ENCODE assay signal across 9 cellular contexts in the genomic region with DNA sequence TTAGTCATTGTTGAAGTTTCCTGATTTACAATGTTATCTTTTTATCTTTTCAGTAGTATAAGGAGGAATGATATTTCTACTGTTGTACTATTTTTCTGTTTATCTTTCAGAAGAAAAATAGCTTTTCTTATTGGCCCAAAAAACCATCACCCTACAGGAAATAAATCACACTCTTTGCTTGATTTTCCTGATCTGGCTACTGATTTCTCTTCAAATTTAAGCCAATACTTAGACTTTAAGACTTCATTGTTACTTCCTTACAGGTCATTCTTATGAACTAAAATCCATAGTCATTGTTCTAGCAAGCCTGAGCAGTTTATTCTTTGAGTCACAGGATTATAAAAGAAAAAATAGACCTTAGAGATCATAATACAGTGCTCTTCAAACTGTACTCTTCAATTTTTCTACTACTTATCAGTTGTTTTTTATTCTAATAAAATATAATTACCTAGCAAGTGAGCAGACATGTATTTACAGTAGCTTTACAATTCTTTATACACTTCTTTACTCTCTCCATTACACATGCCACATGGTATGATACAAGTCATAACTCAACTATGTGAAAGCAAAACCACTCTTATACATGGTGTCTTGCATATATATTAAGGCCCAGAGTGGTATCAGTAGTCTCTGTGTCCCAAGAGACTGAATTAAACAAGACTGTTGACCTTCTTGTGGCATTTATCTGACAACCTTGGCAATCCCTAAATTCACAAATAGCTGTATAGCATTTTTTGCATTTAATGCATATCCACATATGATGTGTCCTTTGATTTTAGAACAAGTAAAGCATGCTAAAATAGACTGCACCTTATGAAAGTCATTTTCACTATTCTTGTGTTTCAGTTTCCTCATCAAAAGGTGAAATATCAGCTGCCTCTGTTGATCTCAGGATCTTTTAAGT. TPM values are rescaled to one million over a fixed set of nuclear protein-coding genes. Genes with fewer than 3 reads are reported as not detected.
DNase-seq lines count a peak whose midpoint lies in the region; ATAC-seq, FAIRE-seq and TF ChIP-seq lines count a peak whose summit lies in the region.
"Had no signal": no experiment of that assay in that cellular context is flagged by ENCODE, and none has a peak within 500 bp of the region (broad histone marks: within the 10 kb centered on the region; RNA-seq: fewer than 3 reads in every experiment).

No MANE protein-coding gene starts in this region.

- ATAC-seq in GM19467 (IDR thresholded peaks at IDR 0.05; ENCODE audit: unreplicated experiment) (peak; percentile 96), HG03103 (IDR thresholded peaks at IDR 0.05; ENCODE audit: low read depth, unreplicated experiment) (peak; percentile 76)

- peaks cover 7% of the 10 kb centered on the region for H3K36me3 Mint-ChIP-seq in chondrocyte (ENCODE audit: low read depth)

- H3K27ac Mint-ChIP-seq in chondrocyte (ENCODE audit: unreplicated experiment): peak overlapping the region; percentile 59

- H3K9me3 Mint-ChIP-seq in chondrocyte (ENCODE audit: low read depth): no peaks in the 10 kb centered on the region

- TF ChIP-seq CTCF in chondrocyte (IDR thresholded peaks at IDR 0.05): no peak

- TF ChIP-seq POLR2A in GM12891 (IDR thresholded peaks at IDR 0.05; ENCODE audit: low read depth, low read length): no peak

- FAIRE-seq in GM12891 (lab: Jason Lieb, UNC): peak; percentile 82

- no peak overlapping the region for H3K4me3 Mint-ChIP-seq in chondrocyte (ENCODE audit: unreplicated experiment)

- no peaks in the 10 kb centered on the region for H3K27me3 Mint-ChIP-seq in chondrocyte (ENCODE audit: low read depth)

- peaks cover 84% of the 10 kb centered on the region for H3K4me1 Mint-ChIP-seq in chondrocyte (ENCODE audit: low read depth)

- DNase-seq in GM12891 (ENCODE audit: insufficient read length, low spot score) (no peak), chondrocyte (ENCODE audit: low spot score) (no peak), NOMO-1 (lab: John Stamatoyannopoulos, UW; ENCODE audit: unreplicated experiment in 2 of 2) (no peak), RKO (ENCODE audit: low spot score) (no peak), T-helper 9 cell (no peak)
- DNase-seq in effector CD4-positive, alpha-beta T cell: no peak
- DNase-seq: Caco-2 had no signal

TF ChIP-seq in GM12891, 5 proteins besides CTCF, POLR2A, EP300 and RAD21:
- TF ChIP-seq SPI1 (IDR thresholded peaks at IDR 0.05; ENCODE audit: low read depth, low read length) (no peak), PAX5 (IDR thresholded peaks at IDR 0.05; ENCODE audit: insufficient read depth, low read length, severe bottlenecking) (no peak), POU2F2 (IDR thresholded peaks at IDR 0.05; ENCODE audit: low read depth, low read length) (no peak), TAF1 (IDR thresholded peaks at IDR 0.05; ENCODE audit: low read depth, low read length) (no peak)

RNA-seq across cellular contexts. Expression of gene TET2, which starts 47.9 kb away (rescaled TPM):
- polyA plus RNA-seq in GM12891 (2012; ENCODE audit: low read depth, missing spikeins): 7.3 TPM
- total RNA-seq in chondrocyte: 19.6 to 28.4 TPM (median 19.6 TPM) in 3 replicates
